ENCODE assay signal across 30 cellular contexts in genomic region chr7:45055594-45056219, GRCh38. TPM values are rescaled to one million over a fixed set of nuclear protein-coding genes. Genes with fewer than 3 reads are reported as not detected.
DNase-seq lines count a peak whose midpoint lies in the region; ATAC-seq and TF ChIP-seq lines count a peak whose summit lies in the region.
"Had no signal": no experiment of that assay in that cellular context is flagged by ENCODE, and none has a peak within 500 bp of the region (broad histone marks: within the 10 kb centered on the region; RNA-seq: fewer than 3 reads in every experiment).

No MANE protein-coding gene starts in this region.

- CTCF ChIA-PET in CD8-positive, alpha-beta memory T cell (lab: Charles Lee) = no interaction called here

- no peak overlapping the region for H3K4me3 ChIP-seq in CD8-positive, alpha-beta memory T cell (ENCODE audit: low read length)
- no peak overlapping the region for H3K4me3 ChIP-seq in lower lobe of right lung
- H3K4me3 ChIP-seq: BLaER1 treated with 17β-estradiol and CSF1 and Interleukin-3, amounts not matched to agents 10 nM and 100 nM; body of pancreas; esophagus squamous epithelium; heart left ventricle; PC-9; SK-N-MC; upper lobe of left lung had no signal

- H3K27me3 Mint-ChIP-seq in CD8-positive, alpha-beta memory T cell = no peaks in the 10 kb centered on the region
- no peaks in the 10 kb centered on the region for H3K27me3 Mint-ChIP-seq in activated T-helper 2 cell treated with anti-CD3 and anti-CD28 coated beads, Interferon-gamma antibody, Interleukin-2, Interleukin-4, amounts not matched to agents 10 μg/mL and 5 μg/mL and 100 μg/mL, durations not matched to agents 14 hours and 24 hours and 36 hours (ENCODE audit: low read depth)
- no peaks in the 10 kb centered on the region for H3K27me3 Mint-ChIP-seq in naive B cell

- H3K4me1 ChIP-seq in CD8-positive, alpha-beta memory T cell (ENCODE audit: insufficient read depth, low read length) = peaks cover 28% of the 10 kb centered on the region
- H3K4me1 ChIP-seq in lower lobe of right lung = peaks cover 5% of the 10 kb centered on the region
- H3K4me1 ChIP-seq: body of pancreas had no signal

- ATAC-seq in naive B cell (ENCODE audit: low read depth in 2 of 2) (no peak), HG02884 (IDR thresholded peaks at IDR 0.05; ENCODE audit: unreplicated experiment) (no peak), lower lobe of right lung (no peak)
- ATAC-seq: body of pancreas, heart left ventricle had no signal

- POLR2A ChIA-PET in CD8-positive, alpha-beta memory T cell (lab: Charles Lee) = no interaction called here

- H3K27me3 ChIP-seq in CD8-positive, alpha-beta memory T cell (ENCODE audit: insufficient read depth, low read length, poor library complexity, severe bottlenecking) = no peaks in the 10 kb centered on the region
- no peaks in the 10 kb centered on the region for H3K27me3 ChIP-seq in lower lobe of right lung (ENCODE audit: low read depth)
- H3K27me3 ChIP-seq: BLaER1 treated with 17β-estradiol and CSF1 and Interleukin-3, amounts not matched to agents 10 nM and 100 nM; body of pancreas; esophagus squamous epithelium; heart left ventricle; upper lobe of left lung had no signal

- H3K36me3 ChIP-seq in CD8-positive, alpha-beta memory T cell (ENCODE audit: insufficient read depth, low read length) = peaks cover 28% of the 10 kb centered on the region
- H3K36me3 ChIP-seq in lower lobe of right lung = peaks cover 22% of the 10 kb centered on the region

- peak; percentile 27 for DNase-seq in activated effector memory CD4-positive, alpha-beta T cell treated with anti-CD3 and anti-CD28 coated beads, Interleukin-2, amount 50 U/mL, for 16 hours
- DNase-seq in activated effector memory CD4-positive, alpha-beta T cell treated with Interleukin-2 at 50 U/mL for 16 hours = no peak
- no peak for DNase-seq in CD8-positive, alpha-beta memory T cell
- no peak for DNase-seq in activated T-helper 2 cell treated with anti-CD3 and anti-CD28 coated beads, Interferon-gamma antibody, Interleukin-2, Interleukin-4, amounts not matched to agents 10 μg/mL and 5 μg/mL and 100 μg/mL, durations not matched to agents 14 hours and 24 hours and 36 hours (ENCODE audit: low spot score)
- DNase-seq in naive B cell (no peak), lower lobe of right lung (no peak)
- DNase-seq: activated gamma-delta T cell; body of pancreas; Calu3; dermis blood vessel endothelial cell; DMS79; esophagus squamous epithelium; foreskin melanocyte; heart left ventricle; kidney; MM.1S; NCI-H1105 treated with DMSO at 0.1 percent for 48 hours; NCI-H1930; NCI-H524; occipital lobe; PC-9; stimulated activated CD4-positive, alpha-beta T cell treated with anti-CD3 and anti-CD28 coated beads, Interleukin-4, amount 100 ng/mL, for 24 hours; T-helper 1 cell; upper lobe of left lung had no signal

- H3K4me3 Mint-ChIP-seq in CD8-positive, alpha-beta memory T cell = peak overlapping the region in 1 of 7 donors; percentile 12
- no peak overlapping the region for H3K4me3 Mint-ChIP-seq in activated T-helper 2 cell treated with anti-CD3 and anti-CD28 coated beads, Interferon-gamma antibody, Interleukin-2, Interleukin-4, amounts not matched to agents 10 μg/mL and 5 μg/mL and 100 μg/mL, durations not matched to agents 14 hours and 24 hours and 36 hours (ENCODE audit: low read depth)
- no peak overlapping the region for H3K4me3 Mint-ChIP-seq in naive B cell
- H3K4me3 Mint-ChIP-seq: mesothelial cell of epicardium had no signal

- peaks cover 71 to 90% (median 90%) of the 10 kb centered on the region in 3 donors for H3K4me1 Mint-ChIP-seq in CD8-positive, alpha-beta memory T cell
- H3K4me1 Mint-ChIP-seq in activated T-helper 2 cell treated with anti-CD3 and anti-CD28 coated beads, Interferon-gamma antibody, Interleukin-2, Interleukin-4, amounts not matched to agents 10 μg/mL and 5 μg/mL and 100 μg/mL, durations not matched to agents 14 hours and 24 hours and 36 hours (ENCODE audit: low read depth) = peaks cover 29% of the 10 kb centered on the region
- peaks cover 59 to 76% (median 75%) of the 10 kb centered on the region in 3 donors for H3K4me1 Mint-ChIP-seq in naive B cell
- H3K4me1 Mint-ChIP-seq: mesothelial cell of epicardium had no signal

- intact Hi-C loops in activated T-helper 2 cell treated with anti-CD3 and anti-CD28 coated beads, Interferon-gamma antibody, Interleukin-2, Interleukin-4, amounts not matched to agents 10 μg/mL and 5 μg/mL and 100 μg/mL, durations not matched to agents 14 hours and 24 hours and 36 hours (cut with micrococcal nuclease) = no loop called here
- intact Hi-C loops in lower lobe of right lung (cut with DNase I) = no loop called here

- no peak for TF ChIP-seq CTCF in lower lobe of right lung (IDR thresholded peaks at IDR 0.05)

- peak overlapping the region; percentile 14 to 82 (median 52) for H3K27ac Mint-ChIP-seq in CD8-positive, alpha-beta memory T cell
- H3K27ac Mint-ChIP-seq in activated T-helper 2 cell treated with anti-CD3 and anti-CD28 coated beads, Interferon-gamma antibody, Interleukin-2, Interleukin-4, amounts not matched to agents 10 μg/mL and 5 μg/mL and 100 μg/mL, durations not matched to agents 14 hours and 24 hours and 36 hours = peak overlapping the region; percentile 11
- peak overlapping the region in 4 of 6 donors; percentile 4 to 86 (median 74) for H3K27ac Mint-ChIP-seq in naive B cell
- H3K27ac Mint-ChIP-seq: mesothelial cell of epicardium had no signal

- H3K9me3 ChIP-seq in CD8-positive, alpha-beta memory T cell (ENCODE audit: low read length) = no peaks in the 10 kb centered on the region
- H3K9me3 ChIP-seq in lower lobe of right lung = no peaks in the 10 kb centered on the region
- H3K9me3 ChIP-seq: body of pancreas, esophagus squamous epithelium, heart left ventricle, upper lobe of left lung had no signal

- no peaks in the 10 kb centered on the region for H3K9me3 Mint-ChIP-seq in CD8-positive, alpha-beta memory T cell
- H3K9me3 Mint-ChIP-seq in activated T-helper 2 cell treated with anti-CD3 and anti-CD28 coated beads, Interferon-gamma antibody, Interleukin-2, Interleukin-4, amounts not matched to agents 10 μg/mL and 5 μg/mL and 100 μg/mL, durations not matched to agents 14 hours and 24 hours and 36 hours = no peaks in the 10 kb centered on the region
- H3K9me3 Mint-ChIP-seq in naive B cell = no peaks in the 10 kb centered on the region

- peaks cover 7 to 72% (median 20%) of the 10 kb centered on the region in 3 donors for H3K36me3 Mint-ChIP-seq in CD8-positive, alpha-beta memory T cell
- peaks cover 71% of the 10 kb centered on the region for H3K36me3 Mint-ChIP-seq in activated T-helper 2 cell treated with anti-CD3 and anti-CD28 coated beads, Interferon-gamma antibody, Interleukin-2, Interleukin-4, amounts not matched to agents 10 μg/mL and 5 μg/mL and 100 μg/mL, durations not matched to agents 14 hours and 24 hours and 36 hours (ENCODE audit: low read depth)
- peaks cover 12 to 14% of the 10 kb centered on the region in 2 donors for H3K36me3 Mint-ChIP-seq in naive B cell

- H3K27ac ChIP-seq in CD8-positive, alpha-beta memory T cell (ENCODE audit: low read depth, low read length) = no peak overlapping the region
- H3K27ac ChIP-seq in lower lobe of right lung = no peak overlapping the region
- H3K27ac ChIP-seq: BLaER1 treated with 17β-estradiol and CSF1 and Interleukin-3, amounts not matched to agents 10 nM and 100 nM; body of pancreas; esophagus squamous epithelium; heart left ventricle; HL-60; KMS-11; SK-N-MC; upper lobe of left lung had no signal

RNA-seq across cellular contexts. Expression of gene NACAD, which starts 33.1 kb away (rescaled TPM):
- 1 to 10 TPM in 1 of 2 experiments, under 1 TPM in 1; 0.82 to 1.3 TPM for total RNA-seq in CD8-positive, alpha-beta memory T cell
- 0.31 TPM for polyA plus RNA-seq in CD8-positive, alpha-beta memory T cell
- 0.30 and 0.52 TPM in 2 replicates for total RNA-seq in activated T-helper 2 cell treated with anti-CD3 and anti-CD28 coated beads, Interferon-gamma antibody, Interleukin-2, Interleukin-4, amounts not matched to agents 10 μg/mL and 5 μg/mL and 100 μg/mL, durations not matched to agents 14 hours and 24 hours and 36 hours
- not detected for polyA plus RNA-seq in naive B cell (ENCODE audit: low read depth in 6 of 6)
- 2.5 TPM for total RNA-seq in lower lobe of right lung

RNA-seq across cellular contexts. Expression of gene CCM2, which starts 55.7 kb away (rescaled TPM):
- total RNA-seq in CD8-positive, alpha-beta memory T cell = 10 to 100 TPM; 70.6 to 74.8 TPM
- 81.1 TPM for polyA plus RNA-seq in CD8-positive, alpha-beta memory T cell
- 61.3 and 61.7 TPM in 2 replicates for total RNA-seq in activated T-helper 2 cell treated with anti-CD3 and anti-CD28 coated beads, Interferon-gamma antibody, Interleukin-2, Interleukin-4, amounts not matched to agents 10 μg/mL and 5 μg/mL and 100 μg/mL, durations not matched to agents 14 hours and 24 hours and 36 hours
- polyA plus RNA-seq in naive B cell (ENCODE audit: low read depth in 6 of 6) = 100 to 1,000 TPM in 2 of 6 donors, 10 to 100 TPM in 4; 69.3 to 136 (median 77.3) TPM
- 45.7 TPM for total RNA-seq in lower lobe of right lung

RNA-seq across cellular contexts. Expression of gene TBRG4, which starts 55.8 kb away (rescaled TPM):
- 100 to 1,000 TPM; 198 to 203 TPM for total RNA-seq in CD8-positive, alpha-beta memory T cell
- 58.9 TPM for polyA plus RNA-seq in CD8-positive, alpha-beta memory T cell
- 167 and 180 TPM in 2 replicates for total RNA-seq in activated T-helper 2 cell treated with anti-CD3 and anti-CD28 coated beads, Interferon-gamma antibody, Interleukin-2, Interleukin-4, amounts not matched to agents 10 μg/mL and 5 μg/mL and 100 μg/mL, durations not matched to agents 14 hours and 24 hours and 36 hours
- polyA plus RNA-seq in naive B cell (ENCODE audit: low read depth in 6 of 6) = 10 to 100 TPM; 26.5 to 49.9 (median 40.6) TPM
- total RNA-seq in lower lobe of right lung = 54.3 TPM

Comparison
In these comparisons a context has a peak if more than half of its experiments do, and no peak if none do; other contexts are left out.
1. H3K27ac Mint-ChIP-seq: peak in every context shown above with its lines; median percentile 74 in naive B cell; 52 in CD8-positive, alpha-beta memory T cell; 11 in activated T-helper 2 cell treated with anti-CD3 and anti-CD28 coated beads, Interferon-gamma antibody, Interleukin-2, Interleukin-4, amounts not matched to agents 10 μg/mL and 5 μg/mL and 100 μg/mL, durations not matched to agents 14 hours and 24 hours and 36 hours.